Comparison of ENCODE assay signal across 12 cellular contexts in genomic region chr12:46678441-46678840, GRCh38.
"Had no signal": no experiment of that assay in that cellular context is flagged by ENCODE, and none has a peak within 500 bp of the region (broad histone marks: within the 10 kb centered on the region; RNA-seq: fewer than 3 reads in every experiment).

No MANE protein-coding gene starts in this region.

- DNase-seq: activated naive CD8-positive, alpha-beta T cell treated with anti-CD3 and anti-CD28 coated beads, Interleukin-2, amount 50 U/mL, for 24 hours; dorsolateral prefrontal cortex; foreskin melanocyte; right lobe of liver had no signal

- H3K4me1 ChIP-seq: right lobe of liver had no signal

- H3K27ac Mint-ChIP-seq: activated naive CD4-positive, alpha-beta T cell treated with anti-CD3 and anti-CD28 coated beads for 36 hours; activated naive CD8-positive, alpha-beta T cell treated with anti-CD3 and anti-CD28 coated beads, Interleukin-2, amount 50 U/mL, for 24 hours; activated T-helper 17 cell treated with anti-CD3 and anti-CD28 coated beads, Interleukin-2, amount 50 U/mL, for 72 hours; progenitor cell of endocrine pancreas; stimulated activated naive CD8-positive, alpha-beta T cell treated with anti-CD3 and anti-CD28 coated beads, Interleukin-15, Interleukin-2, amounts not matched to agents 100 ng/mL and 50 ng/mL, for 24 hours; type B pancreatic cell had no signal

- H3K27me3 ChIP-seq: ascending aorta, right lobe of liver had no signal

- H3K4me3 ChIP-seq: ascending aorta, dorsolateral prefrontal cortex, right lobe of liver had no signal

- H3K36me3 ChIP-seq: ascending aorta, right lobe of liver had no signal

- H3K36me3 Mint-ChIP-seq: natural killer cell treated with Interleukin-12 subunit alpha and Interleukin-12 subunit beta and Interleukin-15 and Interleukin-18, amount 100 ng/mL, for 72 hours; type B pancreatic cell had no signal

- H3K9me3 ChIP-seq: ascending aorta, right lobe of liver had no signal

- H3K4me3 Mint-ChIP-seq: activated naive CD4-positive, alpha-beta T cell treated with anti-CD3 and anti-CD28 coated beads for 36 hours; activated naive CD8-positive, alpha-beta T cell treated with anti-CD3 and anti-CD28 coated beads, Interleukin-2, amount 50 U/mL, for 24 hours; activated T-helper 17 cell treated with anti-CD3 and anti-CD28 coated beads, Interleukin-2, amount 50 U/mL, for 72 hours; natural killer cell treated with Interleukin-12 subunit alpha and Interleukin-12 subunit beta and Interleukin-15 and Interleukin-18, amount 100 ng/mL, for 72 hours; stimulated activated naive CD8-positive, alpha-beta T cell treated with anti-CD3 and anti-CD28 coated beads, Interleukin-15, Interleukin-2, amounts not matched to agents 100 ng/mL and 50 ng/mL, for 24 hours; type B pancreatic cell had no signal

- H3K9me3 Mint-ChIP-seq: activated naive CD4-positive, alpha-beta T cell treated with anti-CD3 and anti-CD28 coated beads for 36 hours; activated naive CD8-positive, alpha-beta T cell treated with anti-CD3 and anti-CD28 coated beads, Interleukin-2, amount 50 U/mL, for 24 hours; activated T-helper 17 cell treated with anti-CD3 and anti-CD28 coated beads, Interleukin-2, amount 50 U/mL, for 72 hours; natural killer cell treated with Interleukin-12 subunit alpha and Interleukin-12 subunit beta and Interleukin-15 and Interleukin-18, amount 100 ng/mL, for 72 hours; stimulated activated naive CD8-positive, alpha-beta T cell treated with anti-CD3 and anti-CD28 coated beads, Interleukin-15, Interleukin-2, amounts not matched to agents 100 ng/mL and 50 ng/mL, for 24 hours; type B pancreatic cell had no signal

- H3K27ac ChIP-seq: ascending aorta, dorsolateral prefrontal cortex, right lobe of liver had no signal

- ATAC-seq: activated CD4-positive, CD25-positive, alpha-beta regulatory T cell treated with anti-CD3 and anti-CD28 coated beads, Interleukin-2, amount 50 U/mL, for 24 hours; activated naive CD8-positive, alpha-beta T cell treated with anti-CD3 and anti-CD28 coated beads, Interleukin-2, amount 50 U/mL, for 24 hours; natural killer cell treated with Interleukin-12 subunit alpha and Interleukin-12 subunit beta and Interleukin-15 and Interleukin-18, amount 100 ng/mL, for 72 hours had no signal

- H3K27me3 Mint-ChIP-seq: activated naive CD8-positive, alpha-beta T cell treated with anti-CD3 and anti-CD28 coated beads, Interleukin-2, amount 50 U/mL, for 24 hours; natural killer cell treated with Interleukin-12 subunit alpha and Interleukin-12 subunit beta and Interleukin-15 and Interleukin-18, amount 100 ng/mL, for 72 hours; stimulated activated naive CD8-positive, alpha-beta T cell treated with anti-CD3 and anti-CD28 coated beads, Interleukin-15, Interleukin-2, amounts not matched to agents 100 ng/mL and 50 ng/mL, for 24 hours; type B pancreatic cell had no signal
